In genomic region chr1:154982897-154983648, GRCh38 we compare ENCODE assay signal across 8 cellular contexts. TPM values are rescaled to one million over a fixed set of nuclear protein-coding genes. Genes with fewer than 3 reads are reported as not detected.
DNase-seq lines count a peak whose midpoint lies in the region; ATAC-seq and TF ChIP-seq lines count a peak whose summit lies in the region.

FLAD1 (plus strand) TSS chr1:154983344; CDS start chr1:154983695, 351 bp downstream.

- H3K36me3 ChIP-seq in left ventricle myocardium inferior (peaks cover 20% of the 10 kb centered on the region), upper lobe of right lung (peaks cover 6% of the 10 kb centered on the region)

- H3K9me3 ChIP-seq in left ventricle myocardium inferior (replicated peaks) (no peaks in the 10 kb centered on the region), upper lobe of right lung (no peaks in the 10 kb centered on the region)

- no peak within 1 kb of the TSS for H3K4me3 Mint-ChIP-seq in T-helper 1 cell treated with Interleukin-12 subunit alpha and Interleukin-12 subunit beta and Interleukin-4 antibody, amounts not matched to agents 30 μg/mL and 1 μg/mL, for 36 hours

- peaks cover 10% of the 10 kb centered on the region for H3K36me3 Mint-ChIP-seq in T-helper 1 cell treated with Interleukin-12 subunit alpha and Interleukin-12 subunit beta and Interleukin-4 antibody, amounts not matched to agents 30 μg/mL and 1 μg/mL, for 36 hours (ENCODE audit: low read depth)

- H3K27me3 ChIP-seq in left ventricle myocardium inferior (ENCODE audit: low read depth) (no peaks in the 10 kb centered on the region), upper lobe of right lung (no peaks in the 10 kb centered on the region)

- H3K4me1 ChIP-seq in left ventricle myocardium inferior, result peaks cover 24% of the 10 kb centered on the region
- H3K4me1 ChIP-seq in upper lobe of right lung, result peaks cover 16% of the 10 kb centered on the region

- TF ChIP-seq CTCF in left ventricle myocardium inferior (IDR thresholded peaks at IDR 0.05; ENCODE audit: borderline replicate concordance) (no peak), upper lobe of right lung (IDR thresholded peaks at IDR 0.05) (no peak)

- H3K4me1 Mint-ChIP-seq in T-helper 1 cell treated with Interleukin-12 subunit alpha and Interleukin-12 subunit beta and Interleukin-4 antibody, amounts not matched to agents 30 μg/mL and 1 μg/mL, for 36 hours (ENCODE audit: low read depth), result peaks cover 16% of the 10 kb centered on the region

- intact Hi-C loops in left ventricle myocardium inferior (cut with micrococcal nuclease), result no loop called here
- intact Hi-C loops in posterior vena cava (cut with DNase I), result no loop called here
- intact Hi-C loops in upper lobe of right lung (cut with DNase I), result no loop called here

- H3K27ac Mint-ChIP-seq in T-helper 1 cell treated with Interleukin-12 subunit alpha and Interleukin-12 subunit beta and Interleukin-4 antibody, amounts not matched to agents 30 μg/mL and 1 μg/mL, for 36 hours, result peak within 1 kb of the TSS; percentile 57

- peak within 1 kb of the TSS; percentile 83 for H3K27ac ChIP-seq in left ventricle myocardium inferior (replicated peaks)
- H3K27ac ChIP-seq in upper lobe of right lung, result peak within 1 kb of the TSS; percentile 55

- no peaks in the 10 kb centered on the region for H3K27me3 Mint-ChIP-seq in T-helper 1 cell treated with Interleukin-12 subunit alpha and Interleukin-12 subunit beta and Interleukin-4 antibody, amounts not matched to agents 30 μg/mL and 1 μg/mL, for 36 hours (ENCODE audit: low read depth)

- peak; percentile 100 for DNase-seq in NCI-H1694 treated with DMSO at 0.1 percent for 48 hours (lab: John Stamatoyannopoulos, UW)
- peak; percentile 98 for DNase-seq in amniotic stem cell (lab: John Stamatoyannopoulos, UW)
- DNase-seq in left ventricle myocardium inferior, result peak; percentile 93
- DNase-seq in posterior vena cava (ENCODE audit: low spot score), result peak; percentile 97
- DNase-seq in upper lobe of right lung, result peak; percentile 96

- no peaks in the 10 kb centered on the region for H3K9me3 Mint-ChIP-seq in T-helper 1 cell treated with Interleukin-12 subunit alpha and Interleukin-12 subunit beta and Interleukin-4 antibody, amounts not matched to agents 30 μg/mL and 1 μg/mL, for 36 hours

- peak; percentile 93 for ATAC-seq in GM18499 (IDR thresholded peaks at IDR 0.05; ENCODE audit: insufficient read depth, unreplicated experiment)
- peak; percentile 96 for ATAC-seq in HG02938 (IDR thresholded peaks at IDR 0.05; ENCODE audit: unreplicated experiment)
- peak; percentile 100 for ATAC-seq in upper lobe of right lung

- H3K4me3 ChIP-seq in left ventricle myocardium inferior (peak within 1 kb of the TSS; percentile 86), upper lobe of right lung (peak within 1 kb of the TSS; percentile 92)

RNA-seq across cellular contexts. Expression of gene FLAD1, which starts in this region (rescaled TPM):
- total RNA-seq in left ventricle myocardium inferior (30.1 TPM), posterior vena cava (10 to 100 TPM; 18.3 to 21.6 TPM), upper lobe of right lung (29.0 TPM)

Comparison
In these comparisons a context has a peak if more than half of its experiments do, and no peak if none do; other contexts are left out.
1. Peak in every context shown above with its lines: DNase-seq, ATAC-seq, H3K4me3 ChIP-seq and H3K27ac ChIP-seq.